In genomic region chr4:77852892-77853495, GRCh38 we compare ENCODE assay signal across 9 cellular contexts. TPM values are rescaled to one million over a fixed set of nuclear protein-coding genes. Genes with fewer than 3 reads are reported as not detected.
DNase-seq lines count a peak whose midpoint lies in the region; ATAC-seq and TF ChIP-seq lines count a peak whose summit lies in the region.
"Had no signal": no experiment of that assay in that cellular context is flagged by ENCODE, and none has a peak within 500 bp of the region (broad histone marks: within the 10 kb centered on the region; RNA-seq: fewer than 3 reads in every experiment).

No MANE protein-coding gene starts in this region.

- TF ChIP-seq EP300 in stomach (IDR thresholded peaks at IDR 0.05) = no peak
- no peak for TF ChIP-seq EP300 in esophagus muscularis mucosa (IDR thresholded peaks at IDR 0.05)

- DNase-seq in activated CD4-positive, CD25-positive, alpha-beta regulatory T cell (lab: John Stamatoyannopoulos, UW) = peak; percentile 1 to 16 (median 12)
- DNase-seq in stomach = no peak
- no peak for DNase-seq in esophagus muscularis mucosa (ENCODE audit: extremely low spot score)
- no peak for DNase-seq in T1000 (lab: John Stamatoyannopoulos, UW)
- DNase-seq in NCI-H2196 treated with DMSO at 0.1 percent for 48 hours (lab: John Stamatoyannopoulos, UW; ENCODE audit: unreplicated experiment) = no peak

- TF ChIP-seq POLR2A in stomach (IDR thresholded peaks at IDR 0.05) (no peak), esophagus muscularis mucosa (IDR thresholded peaks at IDR 0.05; ENCODE audit: low read depth) (no peak)

- H3K9me3 ChIP-seq in esophagus (ENCODE audit: control insufficient read depth in 2 of 2, insufficient read depth in 1 of 2, low read depth in 1 of 2, low read length in 1 of 2) (no peaks in the 10 kb centered on the region), stomach (no peaks in the 10 kb centered on the region), esophagus muscularis mucosa (no peaks in the 10 kb centered on the region)

- H3K27ac ChIP-seq in esophagus (ENCODE audit: low read depth in 2 of 2, low read length in 1 of 2) = peak overlapping the region; percentile 49 to 52
- peak overlapping the region; percentile 19 to 76 (median 54) for H3K27ac ChIP-seq in stomach
- H3K27ac ChIP-seq in esophagus muscularis mucosa (replicated peaks in 1 of 4) = no peak overlapping the region
- H3K27ac ChIP-seq: KMS-11 had no signal

- 56 to 64% methylated on average over 7 of the region's 7 CpGs for WGBS in esophagus, 2 donors
- 61 to 77% (median 63%) methylated on average over 7 of the region's 7 CpGs for WGBS in stomach, 5 donors
- 64% methylated on average over 7 of the region's 7 CpGs for WGBS in esophagus muscularis mucosa

- H3K27me3 ChIP-seq in esophagus (ENCODE audit: control insufficient read depth in 1 of 2, insufficient read depth in 2 of 2, low read length in 2 of 2) (no peaks in the 10 kb centered on the region), stomach (no peaks in the 10 kb centered on the region), esophagus muscularis mucosa (peaks cover 0 to 15% (median 0%) of the 10 kb centered on the region in 4 donors)

- intact Hi-C loops in stomach (cut with DNase I; ENCODE audit: low total_unique reads) = no loop called here
- intact Hi-C loops in esophagus muscularis mucosa (cut with DNase I) = no loop called here

- H3K4me3 ChIP-seq in esophagus (ENCODE audit: low read depth in 1 of 2, low read length in 2 of 2) (no peak overlapping the region), stomach (no peak overlapping the region), esophagus muscularis mucosa (no peak overlapping the region)

- ATAC-seq in GM18907 (IDR thresholded peaks at IDR 0.05; ENCODE audit: unreplicated experiment) (peak; percentile 98), HG03064 (IDR thresholded peaks at IDR 0.05; ENCODE audit: low read depth, unreplicated experiment) (peak; percentile 93)

- no peak for TF ChIP-seq CTCF in stomach (IDR thresholded peaks at IDR 0.05)
- no peak for TF ChIP-seq CTCF in esophagus muscularis mucosa (IDR thresholded peaks at IDR 0.05)

- H3K4me1 ChIP-seq in esophagus (ENCODE audit: control insufficient read depth in 2 of 2, insufficient read depth in 2 of 2, low read length in 1 of 2) = no peaks in the 10 kb centered on the region
- no peaks in the 10 kb centered on the region for H3K4me1 ChIP-seq in stomach
- no peaks in the 10 kb centered on the region for H3K4me1 ChIP-seq in esophagus muscularis mucosa

- no peaks in the 10 kb centered on the region for H3K36me3 ChIP-seq in esophagus (ENCODE audit: control insufficient read depth in 2 of 2, insufficient read depth in 2 of 2, low read length in 1 of 2)
- H3K36me3 ChIP-seq in stomach = no peaks in the 10 kb centered on the region
- H3K36me3 ChIP-seq in esophagus muscularis mucosa = no peaks in the 10 kb centered on the region

RNA-seq across cellular contexts. Expression of gene MRPL1, which starts 9.6 kb away (rescaled TPM):
- polyA plus RNA-seq in esophagus = 10 to 100 TPM; 24.5 to 38.4 TPM
- 100 to 1,000 TPM in 1 of 5 donors, 10 to 100 TPM in 3, 1 to 10 TPM in 1; 1.8 to 133 (median 30.5) TPM for total RNA-seq in stomach
- polyA plus RNA-seq in stomach = 10 to 100 TPM; 36.4 to 38.5 (median 37.5) TPM
- 10 to 100 TPM; 16.6 to 28.2 (median 19.5) TPM for total RNA-seq in esophagus muscularis mucosa

RNA-seq across cellular contexts. Expression of gene CNOT6L, which starts 33.8 kb away (rescaled TPM):
- polyA plus RNA-seq in esophagus (1 to 10 TPM; 2.8 to 4.3 TPM), stomach (1 to 10 TPM; 4.6 to 5.5 (median 5.3) TPM)
- total RNA-seq in stomach (10 to 100 TPM in 3 of 5 donors, 1 to 10 TPM in 2; 6.7 to 74.5 (median 13.8) TPM), esophagus muscularis mucosa (10 to 100 TPM; 17.4 to 25.3 (median 21.7) TPM)

Comparison
In these comparisons a context has a peak if more than half of its experiments do, and no peak if none do; other contexts are left out.
1. DNase-seq: peak in activated CD4-positive, CD25-positive, alpha-beta regulatory T cell (4 of 4); none in stomach (single experiment), esophagus muscularis mucosa (single experiment), T1000 (single experiment) and NCI-H2196 treated with DMSO at 0.1 percent for 48 hours (single experiment).
2. H3K27ac ChIP-seq: peak in esophagus (2 of 2) and stomach (5 of 5); none in esophagus muscularis mucosa (0 of 4).